7 cellular contexts compared by ENCODE assay signal in the genomic region with DNA sequence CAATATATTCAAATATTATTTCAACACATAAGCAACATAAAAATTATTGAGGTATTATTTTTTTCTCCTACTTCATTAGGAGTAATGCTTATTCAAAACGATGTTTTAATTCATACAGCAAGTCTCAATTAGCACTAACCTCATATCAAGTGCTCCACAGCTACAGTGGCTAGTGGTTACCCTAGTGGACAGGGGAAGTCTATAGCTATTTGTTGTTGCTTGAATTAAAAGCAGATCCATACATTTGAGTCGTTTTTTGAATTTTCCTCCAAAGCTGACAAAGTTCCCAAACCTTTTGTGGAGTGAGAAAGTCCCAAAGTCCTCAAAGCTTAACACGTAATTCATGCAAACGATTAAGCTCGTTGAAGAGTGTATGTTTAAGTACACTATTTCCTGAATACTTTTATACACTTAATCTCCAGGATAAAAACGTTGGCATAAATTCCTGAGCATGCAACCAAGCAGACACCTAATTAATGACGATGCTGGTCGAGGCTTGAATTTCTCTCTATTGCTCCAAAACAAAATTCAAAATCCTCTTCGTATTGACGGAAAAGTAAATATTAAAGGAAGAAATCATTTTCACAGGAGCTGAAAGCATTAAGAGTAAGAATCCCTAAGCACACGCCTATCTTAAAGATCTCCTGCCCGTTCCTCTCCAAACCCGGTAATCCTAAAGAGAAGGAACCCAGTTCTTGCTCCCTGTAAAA. TPM values are rescaled to one million over a fixed set of nuclear protein-coding genes. Genes with fewer than 3 reads are reported as not detected.
DNase-seq lines count a peak whose midpoint lies in the region; ATAC-seq and TF ChIP-seq lines count a peak whose summit lies in the region.

No MANE protein-coding gene starts in this region.

- no peak for TF ChIP-seq EP300 in ovary (IDR thresholded peaks at IDR 0.05)

- H3K36me3 ChIP-seq in H7 (replicated peaks; ENCODE audit: control insufficient read depth, insufficient read depth, low read length) (no peaks in the 10 kb centered on the region), ovary (no peaks in the 10 kb centered on the region)

- 3 to 5% (median 4%) methylated on average over 13 of the region's 13 CpGs for WGBS in ovary, 3 donors

- H3K4me1 ChIP-seq in ovary (ENCODE audit: insufficient read depth): peaks cover 5% of the 10 kb centered on the region

- no peaks in the 10 kb centered on the region for H3K9me3 ChIP-seq in ovary

- DNase-seq in H7 (no peak), RPMI8226 (peak; percentile 27), epithelial cell of prostate (ENCODE audit: low read depth, low spot score) (no peak), ovary (no peak)
- no peak for DNase-seq in stimulated activated CD8-positive, alpha-beta memory T cell treated with anti-CD3 and anti-CD28 coated beads, Interleukin-4, amount 100 ng/mL, for 48 hours
- no peak for DNase-seq in stimulated activated CD4-positive, alpha-beta T cell treated with anti-CD3 and anti-CD28 coated beads, Interleukin-4, amount 100 ng/mL, for 1 hour

- H3K4me3 ChIP-seq in H7 (ENCODE audit: insufficient read depth, low read depth, low read length) (peak overlapping the region; percentile 80), ovary (peak overlapping the region; percentile 71)

- TF ChIP-seq CTCF in ovary (IDR thresholded peaks at IDR 0.05): no peak

- ATAC-seq in HG03457 (IDR thresholded peaks at IDR 0.05; ENCODE audit: unreplicated experiment): no peak

- intact Hi-C loops in ovary (cut with DNase I): no loop called here

- H3K27ac ChIP-seq in epithelial cell of prostate (peak overlapping the region; percentile 57), ovary (peak overlapping the region; percentile 82 to 87)

- H3K27me3 ChIP-seq in H7 (ENCODE audit: control insufficient read depth, insufficient read depth, low read length) (peaks cover 29% of the 10 kb centered on the region), ovary (no peaks in the 10 kb centered on the region)

- TF ChIP-seq POLR2A in ovary (IDR thresholded peaks at IDR 0.05): no peak

RNA-seq across cellular contexts. Expression of a gene that starts 1.0 kb away (rescaled TPM):
- 6.5 and 9.7 TPM in 2 replicates for total RNA-seq in H7 (2014; rRNA removed; shearing (Covaris generic))
- 10 to 100 TPM; 48.2 to 78.1 (median 76.8) TPM for total RNA-seq in ovary
- polyA plus RNA-seq in ovary: 10 to 100 TPM; 19.4 to 39.0 TPM

RNA-seq across cellular contexts. Expression of a gene that starts 7.5 kb away (rescaled TPM):
- total RNA-seq in H7 (2014; rRNA removed; shearing (Covaris generic)): not detected in 2 replicates
- total RNA-seq in ovary: under 1 TPM in 3 of 7 donors, not detected in 4; 0.12 to 0.13 (median 0.13) TPM
- under 1 TPM in 1 of 2 donors, not detected in 1; 0.02 TPM for polyA plus RNA-seq in ovary
